In genomic region chr1:89635825-89636815, GRCh38 we compare ENCODE assay signal across 11 cellular contexts. TPM values are rescaled to one million over a fixed set of nuclear protein-coding genes. Genes with fewer than 3 reads are reported as not detected.
DNase-seq lines count a peak whose midpoint lies in the region; ATAC-seq and TF ChIP-seq lines count a peak whose summit lies in the region.
"Had no signal": no experiment of that assay in that cellular context is flagged by ENCODE, and none has a peak within 500 bp of the region (broad histone marks: within the 10 kb centered on the region; RNA-seq: fewer than 3 reads in every experiment).

No MANE protein-coding gene starts in this region.

- no peak overlapping the region for H2AFZ ChIP-seq in smooth muscle cell (ENCODE audit: low read depth)

- H3K36me3 Mint-ChIP-seq in activated T-cell treated with anti-CD3 and anti-CD28 coated beads, Interleukin-2, amount 50 U/mL, for 4 hours (ENCODE audit: insufficient read depth): peaks cover 30% of the 10 kb centered on the region
- no peaks in the 10 kb centered on the region for H3K36me3 Mint-ChIP-seq in type B pancreatic cell

- H3K27me3 ChIP-seq in smooth muscle cell (ENCODE audit: low read depth): peaks cover 5% of the 10 kb centered on the region

- H3K36me3 ChIP-seq in smooth muscle cell (ENCODE audit: low read depth): no peaks in the 10 kb centered on the region

- H3K9ac ChIP-seq in smooth muscle cell (ENCODE audit: low read depth): no peak overlapping the region

- peaks cover 56% of the 10 kb centered on the region for H3K4me1 Mint-ChIP-seq in activated T-cell treated with anti-CD3 and anti-CD28 coated beads, Interleukin-2, amount 50 U/mL, for 4 hours (ENCODE audit: low read depth)
- peaks cover 17% of the 10 kb centered on the region for H3K4me1 Mint-ChIP-seq in type B pancreatic cell (ENCODE audit: unreplicated experiment)

- no peaks in the 10 kb centered on the region for H3F3A ChIP-seq in smooth muscle cell (ENCODE audit: low read depth)

- peak; percentile 23 to 38 for ATAC-seq in activated T-cell treated with anti-CD3 and anti-CD28 coated beads, Interleukin-2, amount 50 U/mL, for 4 hours
- no peak for ATAC-seq in HG03457 (IDR thresholded peaks at IDR 0.05; ENCODE audit: unreplicated experiment)

- no peaks in the 10 kb centered on the region for H3K9me3 Mint-ChIP-seq in activated T-cell treated with anti-CD3 and anti-CD28 coated beads, Interleukin-2, amount 50 U/mL, for 4 hours
- H3K9me3 Mint-ChIP-seq in type B pancreatic cell: no peaks in the 10 kb centered on the region

- peaks cover 19% of the 10 kb centered on the region for H3K79me2 ChIP-seq in smooth muscle cell (ENCODE audit: low read depth)

- no peak for DNase-seq in activated T-cell treated with anti-CD3 and anti-CD28 coated beads, Interleukin-2, amount 50 U/mL, for 4 hours
- DNase-seq in activated T-cell treated with anti-CD3 and anti-CD28 coated beads, Interleukin-2, amount 50 U/mL, for 1 hour: no peak
- DNase-seq in RKO (ENCODE audit: low spot score): peak; percentile 97
- peak; percentile 24 for DNase-seq in dedifferentiated amniotic fluid mesenchymal stem cell (ENCODE audit: extremely low spot score)
- no peak for DNase-seq in smooth muscle cell (lab: John Stamatoyannopoulos, UW; ENCODE audit: unreplicated experiment)
- DNase-seq in type B pancreatic cell (ENCODE audit: extremely low spot score, unreplicated experiment): no peak
- no peak for DNase-seq in GF-D8 (lab: John Stamatoyannopoulos, UW)
- DNase-seq: C1 segment of cervical spinal cord, NCI-H146, occipital lobe had no signal

- H3K27ac ChIP-seq in smooth muscle cell (ENCODE audit: low read depth): peak overlapping the region; percentile 60

- H3K9me3 ChIP-seq in smooth muscle cell (replicated peaks; ENCODE audit: low read depth): no peaks in the 10 kb centered on the region

- no peaks in the 10 kb centered on the region for H3K27me3 Mint-ChIP-seq in activated T-cell treated with anti-CD3 and anti-CD28 coated beads, Interleukin-2, amount 50 U/mL, for 4 hours (ENCODE audit: low read depth)
- H3K27me3 Mint-ChIP-seq in type B pancreatic cell: peaks cover 38% of the 10 kb centered on the region

- H4K20me1 ChIP-seq in smooth muscle cell (ENCODE audit: low read depth): no peaks in the 10 kb centered on the region

- no peak overlapping the region for H3K4me3 ChIP-seq in smooth muscle cell

- H3K4me2 ChIP-seq in smooth muscle cell: peak overlapping the region; percentile 51

- H3K4me3 Mint-ChIP-seq in activated T-cell treated with anti-CD3 and anti-CD28 coated beads, Interleukin-2, amount 50 U/mL, for 4 hours: peak overlapping the region; percentile 70
- no peak overlapping the region for H3K4me3 Mint-ChIP-seq in type B pancreatic cell

- TF ChIP-seq CTCF in smooth muscle cell (IDR thresholded peaks at IDR 0.05; ENCODE audit: borderline replicate concordance, insufficient read depth, poor library complexity, severe bottlenecking) (no peak), type B pancreatic cell (conservative IDR thresholded peaks at IDR 0.05) (no peak)

- no peak overlapping the region for H3K27ac Mint-ChIP-seq in type B pancreatic cell

- 75% methylated on average over 6 of the region's 6 CpGs for WGBS in smooth muscle cell (ENCODE audit: low lambda C conversion rate)

- peaks cover 14% of the 10 kb centered on the region for H3K4me1 ChIP-seq in smooth muscle cell (ENCODE audit: low read depth)

RNA-seq across cellular contexts. Expression of gene LRRC8C, which starts 3.2 kb away (rescaled TPM):
- total RNA-seq in activated T-cell treated with anti-CD3 and anti-CD28 coated beads, Interleukin-2, amount 50 U/mL, for 4 hours: 10 to 100 TPM; 59.0 to 78.1 (median 74.3) TPM
- total RNA-seq in smooth muscle cell: 4.9 and 7.2 TPM in 2 replicates
- 2.2 and 2.6 TPM in 2 replicates for polyA plus RNA-seq in smooth muscle cell
- 1.00 and 5.2 TPM in 2 replicates for total RNA-seq in type B pancreatic cell (ENCODE audit: low replicate concordance)

Comparison
In these comparisons a context has a peak if more than half of its experiments do, and no peak if none do; other contexts are left out.
1. DNase-seq: peak in RKO (single experiment) and dedifferentiated amniotic fluid mesenchymal stem cell (single experiment); none in activated T-cell treated with anti-CD3 and anti-CD28 coated beads, Interleukin-2, amount 50 U/mL, for 4 hours (single experiment), activated T-cell treated with anti-CD3 and anti-CD28 coated beads, Interleukin-2, amount 50 U/mL, for 1 hour (single experiment), smooth muscle cell (single experiment), type B pancreatic cell (single experiment) and GF-D8 (single experiment).